In the genomic region with DNA sequence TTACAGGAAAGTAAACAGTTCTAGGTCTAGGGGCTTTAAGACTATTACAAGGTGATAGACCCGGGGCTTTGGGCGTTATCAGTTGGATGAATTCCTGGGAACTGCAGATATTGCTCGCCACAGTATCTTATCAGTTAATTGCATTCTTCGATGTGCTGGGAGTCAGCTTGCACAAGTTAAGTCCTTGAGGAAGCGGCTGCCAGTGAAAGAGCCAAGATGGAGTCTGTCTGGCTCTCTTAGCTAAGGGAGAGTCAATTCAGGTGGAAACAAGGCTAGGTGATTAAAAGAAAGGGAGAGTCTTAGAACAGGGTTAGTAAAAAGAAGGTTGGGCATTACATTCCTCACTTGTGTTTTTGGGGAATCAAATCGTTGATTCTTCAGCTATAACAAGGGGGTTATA, we compare ENCODE assay signal across 1 cellular context.
A peak's percentile ranks its signal among the peaks of the same experiment; 100 is the strongest.
TF ChIP-seq lines count a peak whose summit lies in the region.

No MANE protein-coding gene starts in this region.

TF ChIP-seq in K562, 482 proteins besides CTCF, POLR2A, EP300 and RAD21 (continues in another document):
- TF ChIP-seq MXD1 (CRISPR knock-in tag; IDR thresholded peaks at IDR 0.05; ENCODE audit: borderline replicate concordance, poor library complexity, severe bottlenecking) = peak; percentile 84
- TF ChIP-seq TCFL5 (CRISPR knock-in tag; conservative IDR thresholded peaks at IDR 0.05) = peak; percentile 98
- TF ChIP-seq ZBTB17 (CRISPR knock-in tag; IDR thresholded peaks at IDR 0.05) = peak; percentile 96
- peak; percentile 96 for TF ChIP-seq ZNF165 (CRISPR knock-in tag; IDR thresholded peaks at IDR 0.05; ENCODE audit: borderline replicate concordance)
- TF ChIP-seq ZNF561 (CRISPR knock-in tag; conservative IDR thresholded peaks at IDR 0.05) = peak; percentile 87
- TF ChIP-seq ZNF133 (CRISPR knock-in tag; IDR thresholded peaks at IDR 0.05) = peak; percentile 94
- peak; percentile 94 for TF ChIP-seq MECOM (CRISPR knock-in tag; IDR thresholded peaks at IDR 0.05)
- TF ChIP-seq JUNB (CRISPR knock-in tag; conservative IDR thresholded peaks at IDR 0.05) = 0 out of 2 replicates have a peak, but pooled peaks have one; percentile 30
- TF ChIP-seq ZNF445 (CRISPR knock-in tag; IDR thresholded peaks at IDR 0.05; ENCODE audit: low read depth) = peak; percentile 91
- TF ChIP-seq, protein P1, sequence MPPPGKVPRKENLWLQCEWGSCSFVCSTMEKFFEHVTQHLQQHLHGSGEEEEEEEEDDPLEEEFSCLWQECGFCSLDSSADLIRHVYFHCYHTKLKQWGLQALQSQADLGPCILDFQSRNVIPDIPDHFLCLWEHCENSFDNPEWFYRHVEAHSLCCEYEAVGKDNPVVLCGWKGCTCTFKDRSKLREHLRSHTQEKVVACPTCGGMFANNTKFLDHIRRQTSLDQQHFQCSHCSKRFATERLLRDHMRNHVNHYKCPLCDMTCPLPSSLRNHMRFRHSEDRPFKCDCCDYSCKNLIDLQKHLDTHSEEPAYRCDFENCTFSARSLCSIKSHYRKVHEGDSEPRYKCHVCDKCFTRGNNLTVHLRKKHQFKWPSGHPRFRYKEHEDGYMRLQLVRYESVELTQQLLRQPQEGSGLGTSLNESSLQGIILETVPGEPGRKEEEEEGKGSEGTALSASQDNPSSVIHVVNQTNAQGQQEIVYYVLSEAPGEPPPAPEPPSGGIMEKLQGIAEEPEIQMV (tag; conservative IDR thresholded peaks at IDR 0.05; ENCODE audit: low read depth) = peak; percentile 87
- peak; percentile 64; the same call in 1 of the 2 replicates for TF ChIP-seq KLF10 (CRISPR knock-in tag; IDR thresholded peaks at IDR 0.05)
- TF ChIP-seq SLC30A9 (CRISPR knock-in tag; IDR thresholded peaks at IDR 0.05) = peak; percentile 68; the same call in 1 of the 2 replicates
- TF ChIP-seq ELF2 (CRISPR knock-in tag; IDR thresholded peaks at IDR 0.05) = peak; percentile 85
- peak in 1 of 2 experiments; percentile 99; a peak in 2 of 4 replicates for TF ChIP-seq TEAD1 (CRISPR knock-in tag; IDR thresholded peaks at IDR 0.05)
- TF ChIP-seq ESRRB (CRISPR knock-in tag; IDR thresholded peaks at IDR 0.05; ENCODE audit: borderline replicate concordance) = peak; percentile 73; the same call in 1 of the 2 replicates
- TF ChIP-seq, protein P2, sequence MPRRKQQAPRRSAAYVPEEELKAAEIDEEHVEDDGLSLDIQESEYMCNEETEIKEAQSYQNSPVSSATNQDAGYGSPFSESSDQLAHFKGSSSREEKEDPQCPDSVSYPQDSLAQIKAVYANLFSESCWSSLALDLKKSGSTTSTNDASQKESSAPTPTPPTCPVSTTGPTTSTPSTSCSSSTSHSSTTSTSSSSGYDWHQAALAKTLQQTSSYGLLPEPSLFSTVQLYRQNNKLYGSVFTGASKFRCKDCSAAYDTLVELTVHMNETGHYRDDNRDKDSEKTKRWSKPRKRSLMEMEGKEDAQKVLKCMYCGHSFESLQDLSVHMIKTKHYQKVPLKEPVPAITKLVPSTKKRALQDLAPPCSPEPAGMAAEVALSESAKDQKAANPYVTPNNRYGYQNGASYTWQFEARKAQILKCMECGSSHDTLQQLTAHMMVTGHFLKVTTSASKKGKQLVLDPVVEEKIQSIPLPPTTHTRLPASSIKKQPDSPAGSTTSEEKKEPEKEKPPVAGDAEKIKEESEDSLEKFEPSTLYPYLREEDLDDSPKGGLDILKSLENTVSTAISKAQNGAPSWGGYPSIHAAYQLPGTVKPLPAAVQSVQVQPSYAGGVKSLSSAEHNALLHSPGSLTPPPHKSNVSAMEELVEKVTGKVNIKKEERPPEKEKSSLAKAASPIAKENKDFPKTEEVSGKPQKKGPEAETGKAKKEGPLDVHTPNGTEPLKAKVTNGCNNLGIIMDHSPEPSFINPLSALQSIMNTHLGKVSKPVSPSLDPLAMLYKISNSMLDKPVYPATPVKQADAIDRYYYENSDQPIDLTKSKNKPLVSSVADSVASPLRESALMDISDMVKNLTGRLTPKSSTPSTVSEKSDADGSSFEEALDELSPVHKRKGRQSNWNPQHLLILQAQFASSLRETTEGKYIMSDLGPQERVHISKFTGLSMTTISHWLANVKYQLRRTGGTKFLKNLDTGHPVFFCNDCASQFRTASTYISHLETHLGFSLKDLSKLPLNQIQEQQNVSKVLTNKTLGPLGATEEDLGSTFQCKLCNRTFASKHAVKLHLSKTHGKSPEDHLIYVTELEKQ (CRISPR knock-in tag; IDR thresholded peaks at IDR 0.05) = peak; percentile 95
- peak; percentile 98 for TF ChIP-seq ZNF668 (CRISPR knock-in tag; IDR thresholded peaks at IDR 0.05)
- TF ChIP-seq DEAF1 (CRISPR knock-in tag; IDR thresholded peaks at IDR 0.05) = peak; percentile 63; the same call in 1 of the 2 replicates
- peak; percentile 88 for TF ChIP-seq ZNF23 (CRISPR knock-in tag; IDR thresholded peaks at IDR 0.05)
- TF ChIP-seq ZBTB9 (CRISPR knock-in tag; IDR thresholded peaks at IDR 0.05) = peak; percentile 99
- TF ChIP-seq SMAD4 (CRISPR knock-in tag; conservative IDR thresholded peaks at IDR 0.05) = peak; percentile 99
- peak; percentile 88; the same call in 1 of the 2 replicates for TF ChIP-seq CLOCK (CRISPR knock-in tag; IDR thresholded peaks at IDR 0.05; ENCODE audit: borderline replicate concordance)
- peak; percentile 62; the same call in 1 of the 2 replicates for TF ChIP-seq ZKSCAN3 (CRISPR knock-in tag; IDR thresholded peaks at IDR 0.05)
- TF ChIP-seq, protein P3, sequence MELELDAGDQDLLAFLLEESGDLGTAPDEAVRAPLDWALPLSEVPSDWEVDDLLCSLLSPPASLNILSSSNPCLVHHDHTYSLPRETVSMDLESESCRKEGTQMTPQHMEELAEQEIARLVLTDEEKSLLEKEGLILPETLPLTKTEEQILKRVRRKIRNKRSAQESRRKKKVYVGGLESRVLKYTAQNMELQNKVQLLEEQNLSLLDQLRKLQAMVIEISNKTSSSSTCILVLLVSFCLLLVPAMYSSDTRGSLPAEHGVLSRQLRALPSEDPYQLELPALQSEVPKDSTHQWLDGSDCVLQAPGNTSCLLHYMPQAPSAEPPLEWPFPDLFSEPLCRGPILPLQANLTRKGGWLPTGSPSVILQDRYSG (tag; conservative IDR thresholded peaks at IDR 0.05; ENCODE audit: low read depth) = peak; percentile 96
- peak; percentile 89 for TF ChIP-seq PHTF2 (CRISPR knock-in tag; IDR thresholded peaks at IDR 0.05)
- TF ChIP-seq CXXC5 (CRISPR knock-in tag; IDR thresholded peaks at IDR 0.05) = peak; percentile 98
- TF ChIP-seq, protein P4, sequence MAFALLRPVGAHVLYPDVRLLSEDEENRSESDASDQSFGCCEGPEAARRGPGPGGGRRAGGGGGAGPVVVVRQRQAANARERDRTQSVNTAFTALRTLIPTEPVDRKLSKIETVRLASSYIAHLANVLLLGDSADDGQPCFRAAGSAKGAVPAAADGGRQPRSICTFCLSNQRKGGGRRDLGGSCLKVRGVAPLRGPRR (CRISPR knock-in tag; IDR thresholded peaks at IDR 0.05) = peak; percentile 99
- peak; percentile 79 for TF ChIP-seq OTX1 (CRISPR knock-in tag; IDR thresholded peaks at IDR 0.05)
- peak; percentile 91 for TF ChIP-seq ZNF324 (CRISPR knock-in tag; IDR thresholded peaks at IDR 0.05)
- peak; percentile 94 for TF ChIP-seq ZNF212 (CRISPR knock-in tag; IDR thresholded peaks at IDR 0.05)
- TF ChIP-seq, protein P5, sequence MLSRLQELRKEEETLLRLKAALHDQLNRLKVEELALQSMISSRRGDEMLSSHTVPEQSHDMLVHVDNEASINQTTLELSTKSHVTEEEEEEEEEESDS (CRISPR knock-in tag; IDR thresholded peaks at IDR 0.05) = 0 out of 2 replicates have a peak, but pooled peaks have one; percentile 54
- 0 out of 2 replicates have a peak, but pooled peaks have one; percentile 54 for TF ChIP-seq KDM2B (CRISPR knock-in tag; IDR thresholded peaks at IDR 0.05)
- TF ChIP-seq, protein P6, sequence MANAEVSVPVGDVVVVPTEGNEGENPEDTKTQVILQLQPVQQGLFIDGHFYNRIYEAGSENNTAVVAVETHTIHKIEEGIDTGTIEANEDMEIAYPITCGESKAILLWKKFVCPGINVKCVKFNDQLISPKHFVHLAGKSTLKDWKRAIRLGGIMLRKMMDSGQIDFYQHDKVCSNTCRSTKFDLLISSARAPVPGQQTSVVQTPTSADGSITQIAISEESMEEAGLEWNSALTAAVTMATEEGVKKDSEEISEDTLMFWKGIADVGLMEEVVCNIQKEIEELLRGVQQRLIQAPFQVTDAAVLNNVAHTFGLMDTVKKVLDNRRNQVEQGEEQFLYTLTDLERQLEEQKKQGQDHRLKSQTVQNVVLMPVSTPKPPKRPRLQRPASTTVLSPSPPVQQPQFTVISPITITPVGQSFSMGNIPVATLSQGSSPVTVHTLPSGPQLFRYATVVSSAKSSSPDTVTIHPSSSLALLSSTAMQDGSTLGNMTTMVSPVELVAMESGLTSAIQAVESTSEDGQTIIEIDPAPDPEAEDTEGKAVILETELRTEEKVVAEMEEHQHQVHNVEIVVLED (CRISPR knock-in tag; IDR thresholded peaks at IDR 0.05) = peak; percentile 84
- 0 out of 2 replicates have a peak, but pooled peaks have one; percentile 22 for TF ChIP-seq FOSL1 (tag; conservative IDR thresholded peaks at IDR 0.05)
- TF ChIP-seq TCF3 (CRISPR knock-in tag; IDR thresholded peaks at IDR 0.05) = peak; percentile 61; the same call in 1 of the 2 replicates
- TF ChIP-seq ZNF785 (CRISPR knock-in tag; IDR thresholded peaks at IDR 0.05) = 0 out of 2 replicates have a peak, but pooled peaks have one; percentile 69
- TF ChIP-seq KLF13 (tag; IDR thresholded peaks at IDR 0.05; ENCODE audit: borderline replicate concordance, low read depth) = peak; percentile 70; the same call in 1 of the 2 replicates
- TF ChIP-seq PPARD (CRISPR knock-in tag; IDR thresholded peaks at IDR 0.05) = peak; percentile 76
- TF ChIP-seq, protein P7, sequence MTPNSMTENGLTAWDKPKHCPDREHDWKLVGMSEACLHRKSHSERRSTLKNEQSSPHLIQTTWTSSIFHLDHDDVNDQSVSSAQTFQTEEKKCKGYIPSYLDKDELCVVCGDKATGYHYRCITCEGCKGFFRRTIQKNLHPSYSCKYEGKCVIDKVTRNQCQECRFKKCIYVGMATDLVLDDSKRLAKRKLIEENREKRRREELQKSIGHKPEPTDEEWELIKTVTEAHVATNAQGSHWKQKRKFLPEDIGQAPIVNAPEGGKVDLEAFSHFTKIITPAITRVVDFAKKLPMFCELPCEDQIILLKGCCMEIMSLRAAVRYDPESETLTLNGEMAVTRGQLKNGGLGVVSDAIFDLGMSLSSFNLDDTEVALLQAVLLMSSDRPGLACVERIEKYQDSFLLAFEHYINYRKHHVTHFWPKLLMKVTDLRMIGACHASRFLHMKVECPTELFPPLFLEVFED (CRISPR knock-in tag; conservative IDR thresholded peaks at IDR 0.05) = peak; percentile 77; the same call in 1 of the 2 replicates
- TF ChIP-seq ZNF347 (CRISPR knock-in tag; IDR thresholded peaks at IDR 0.05; ENCODE audit: low read depth) = peak; percentile 79; the same call in 1 of the 2 replicates
- TF ChIP-seq RNF219 (CRISPR knock-in tag; IDR thresholded peaks at IDR 0.05) = peak; percentile 89
- peak; percentile 97 for TF ChIP-seq ZNF76 (CRISPR knock-in tag; IDR thresholded peaks at IDR 0.05; ENCODE audit: borderline replicate concordance)
- peak; percentile 79 for TF ChIP-seq SMARCA4 (IDR thresholded peaks at IDR 0.05)
